In the genomic region with DNA sequence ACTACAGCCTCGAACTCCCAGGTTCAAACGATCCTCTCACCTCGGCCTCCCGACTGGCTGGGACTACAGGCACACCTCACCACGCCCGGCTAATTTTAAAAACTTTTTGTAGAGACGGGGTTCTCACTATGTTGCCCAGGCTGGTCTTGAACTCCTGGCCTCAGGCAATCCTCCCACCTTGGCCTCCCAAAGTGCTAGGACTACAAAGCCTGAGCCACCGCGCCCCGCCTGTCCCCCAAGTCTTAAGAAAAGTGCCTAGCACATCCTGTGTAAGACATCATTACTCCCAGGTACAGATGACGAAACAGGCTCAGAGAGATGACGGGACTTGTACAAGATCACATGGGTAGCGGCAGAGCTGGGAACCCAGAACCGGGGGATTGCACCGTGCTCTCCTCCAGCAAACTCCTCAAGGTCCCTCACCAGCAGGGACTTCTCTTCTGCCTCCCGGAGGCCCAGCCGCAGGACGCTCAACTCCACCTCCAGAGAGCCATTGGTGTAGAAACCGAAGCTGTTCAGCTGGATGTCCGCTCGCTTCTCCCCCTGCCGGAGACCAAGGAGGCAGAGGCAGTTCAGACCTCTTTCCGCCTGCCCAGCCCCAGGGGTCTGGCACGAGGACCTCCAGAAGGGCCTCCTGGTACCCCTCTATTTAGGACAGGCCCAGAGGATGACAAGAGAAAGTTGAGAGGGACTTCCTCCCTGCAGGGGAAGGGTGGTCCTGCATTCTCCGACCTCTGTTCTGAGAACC, we compare ENCODE assay signal across 1 cellular context.
A peak's percentile ranks its signal among the peaks of the same experiment; 100 is the strongest.
TF ChIP-seq lines count a peak whose summit lies in the region.

No MANE protein-coding gene starts in this region.

TF ChIP-seq in K562, 482 proteins besides CTCF, POLR2A, EP300 and RAD21 (continues in another document):
- no peak; the same call in 1 of the 2 replicates for TF ChIP-seq CBX1 (IDR thresholded peaks at IDR 0.05; ENCODE audit: low read depth)
- TF ChIP-seq, protein P1, sequence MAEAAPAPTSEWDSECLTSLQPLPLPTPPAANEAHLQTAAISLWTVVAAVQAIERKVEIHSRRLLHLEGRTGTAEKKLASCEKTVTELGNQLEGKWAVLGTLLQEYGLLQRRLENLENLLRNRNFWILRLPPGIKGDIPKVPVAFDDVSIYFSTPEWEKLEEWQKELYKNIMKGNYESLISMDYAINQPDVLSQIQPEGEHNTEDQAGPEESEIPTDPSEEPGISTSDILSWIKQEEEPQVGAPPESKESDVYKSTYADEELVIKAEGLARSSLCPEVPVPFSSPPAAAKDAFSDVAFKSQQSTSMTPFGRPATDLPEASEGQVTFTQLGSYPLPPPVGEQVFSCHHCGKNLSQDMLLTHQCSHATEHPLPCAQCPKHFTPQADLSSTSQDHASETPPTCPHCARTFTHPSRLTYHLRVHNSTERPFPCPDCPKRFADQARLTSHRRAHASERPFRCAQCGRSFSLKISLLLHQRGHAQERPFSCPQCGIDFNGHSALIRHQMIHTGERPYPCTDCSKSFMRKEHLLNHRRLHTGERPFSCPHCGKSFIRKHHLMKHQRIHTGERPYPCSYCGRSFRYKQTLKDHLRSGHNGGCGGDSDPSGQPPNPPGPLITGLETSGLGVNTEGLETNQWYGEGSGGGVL (CRISPR knock-in tag; IDR thresholded peaks at IDR 0.05) = no peak
- TF ChIP-seq HDAC1 (IDR thresholded peaks at IDR 0.05) = peak in 1 of 2 experiments; percentile 66; a peak in 1 of 4 replicates
- no peak for TF ChIP-seq RBM39 (optimal IDR thresholded peaks at IDR 0.05; ENCODE audit: low read depth, low read length)
- TF ChIP-seq PYGO2 (tag; IDR thresholded peaks at IDR 0.05) = no peak
- peak; percentile 51 for TF ChIP-seq GABPB1 (CRISPR knock-in tag; IDR thresholded peaks at IDR 0.05)
- TF ChIP-seq NCOA1 (IDR thresholded peaks at IDR 0.05; ENCODE audit: low read depth) = peak; percentile 58
- TF ChIP-seq SNRNP70 (optimal IDR thresholded peaks at IDR 0.05; ENCODE audit: low read depth, low read length) = no peak
- peak in 1 of 2 experiments; percentile 50; a peak in 1 of 4 replicates for TF ChIP-seq RCOR1 (IDR thresholded peaks at IDR 0.05; ENCODE audit: borderline replicate concordance in 1 of 2, low read depth in 2 of 2, low read length in 2 of 2)
- no peak for TF ChIP-seq KAT8 (IDR thresholded peaks at IDR 0.05; ENCODE audit: low read depth)
- no peak for TF ChIP-seq ZNF589 (CRISPR knock-in tag; IDR thresholded peaks at IDR 0.05; ENCODE audit: low read depth)
- TF ChIP-seq ATF1 (CRISPR knock-in tag; IDR thresholded peaks at IDR 0.05) = no peak
- TF ChIP-seq ATF1 (tag; IDR thresholded peaks at IDR 0.05) = peak; percentile 86
- no peak for TF ChIP-seq ELF1 (tag; IDR thresholded peaks at IDR 0.05)
- no peak for TF ChIP-seq POLR3G (IDR thresholded peaks at IDR 0.05; ENCODE audit: extremely low read depth, insufficient read length, insufficient replicate concordance)
- TF ChIP-seq SMAD1 (IDR thresholded peaks at IDR 0.05; ENCODE audit: low read depth, low read length, partially characterized antibody) = no peak
- 0 out of 2 replicates have a peak, but pooled peaks have one; percentile 8 for TF ChIP-seq SIN3B (IDR thresholded peaks at IDR 0.05; ENCODE audit: low read depth)
- peak; percentile 94 for TF ChIP-seq CREM (IDR thresholded peaks at IDR 0.05; ENCODE audit: low read depth)
- TF ChIP-seq ZFP1 (CRISPR knock-in tag; IDR thresholded peaks at IDR 0.05) = no peak
- no peak for TF ChIP-seq RUNX1 (IDR thresholded peaks at IDR 0.05; ENCODE audit: low read depth)
- no peak for TF ChIP-seq PCBP1 (IDR thresholded peaks at IDR 0.05; ENCODE audit: low read depth, low read length, poor library complexity, severe bottlenecking)
- no peak for TF ChIP-seq CBFA2T3 (IDR thresholded peaks at IDR 0.05)
- peak; percentile 72 for TF ChIP-seq NR2C2 (CRISPR knock-in tag; IDR thresholded peaks at IDR 0.05)
- TF ChIP-seq NR2C2 (tag; IDR thresholded peaks at IDR 0.05) = no peak
- peak; percentile 19; the same call in 1 of the 2 replicates for TF ChIP-seq ZNF232 (CRISPR knock-in tag; IDR thresholded peaks at IDR 0.05)
- TF ChIP-seq FUS (optimal IDR thresholded peaks at IDR 0.05; ENCODE audit: low read depth, low read length) = no peak
- no peak for TF ChIP-seq LCOR (CRISPR knock-in tag; IDR thresholded peaks at IDR 0.05)
- TF ChIP-seq ESRRA (IDR thresholded peaks at IDR 0.05; ENCODE audit: borderline replicate concordance, low read depth) = peak; percentile 50; the same call in 1 of the 2 replicates
- TF ChIP-seq JUN (IDR thresholded peaks at IDR 0.05; ENCODE audit: borderline replicate concordance, low read depth, low read length) = no peak
- TF ChIP-seq JUN (CRISPR knock-in tag; IDR thresholded peaks at IDR 0.05; ENCODE audit: borderline replicate concordance) = no peak
- no peak for TF ChIP-seq SNIP1 (IDR thresholded peaks at IDR 0.05; ENCODE audit: low read depth)
- TF ChIP-seq, protein P2, sequence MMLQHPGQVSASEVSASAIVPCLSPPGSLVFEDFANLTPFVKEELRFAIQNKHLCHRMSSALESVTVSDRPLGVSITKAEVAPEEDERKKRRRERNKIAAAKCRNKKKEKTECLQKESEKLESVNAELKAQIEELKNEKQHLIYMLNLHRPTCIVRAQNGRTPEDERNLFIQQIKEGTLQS (IDR thresholded peaks at IDR 0.05) = peak; percentile 91
- TF ChIP-seq, protein P2 (CRISPR knock-in tag; conservative IDR thresholded peaks at IDR 0.05) = no peak
- peak in 1 of 2 experiments; percentile 53; a peak in 1 of 4 replicates for TF ChIP-seq SRF (CRISPR knock-in tag; IDR thresholded peaks at IDR 0.05)
- 0 out of 2 replicates have a peak, but pooled peaks have one; percentile 15 for TF ChIP-seq ZNF384 (IDR thresholded peaks at IDR 0.05; ENCODE audit: low read depth, low read length)
- TF ChIP-seq POLR2H (tag; IDR thresholded peaks at IDR 0.05; ENCODE audit: low read depth) = peak; percentile 34; the same call in 1 of the 2 replicates
- TF ChIP-seq POLR2B (IDR thresholded peaks at IDR 0.05; ENCODE audit: low read depth, partially characterized antibody) = peak; percentile 46
- TF ChIP-seq, protein P3, sequence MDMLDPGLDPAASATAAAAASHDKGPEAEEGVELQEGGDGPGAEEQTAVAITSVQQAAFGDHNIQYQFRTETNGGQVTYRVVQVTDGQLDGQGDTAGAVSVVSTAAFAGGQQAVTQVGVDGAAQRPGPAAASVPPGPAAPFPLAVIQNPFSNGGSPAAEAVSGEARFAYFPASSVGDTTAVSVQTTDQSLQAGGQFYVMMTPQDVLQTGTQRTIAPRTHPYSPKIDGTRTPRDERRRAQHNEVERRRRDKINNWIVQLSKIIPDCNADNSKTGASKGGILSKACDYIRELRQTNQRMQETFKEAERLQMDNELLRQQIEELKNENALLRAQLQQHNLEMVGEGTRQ (CRISPR knock-in tag; IDR thresholded peaks at IDR 0.05) = peak; percentile 41; the same call in 1 of the 2 replicates
- no peak for TF ChIP-seq KDM4B (IDR thresholded peaks at IDR 0.05; ENCODE audit: borderline replicate concordance in 2 of 2, low read depth in 1 of 2)
- TF ChIP-seq, protein P4, sequence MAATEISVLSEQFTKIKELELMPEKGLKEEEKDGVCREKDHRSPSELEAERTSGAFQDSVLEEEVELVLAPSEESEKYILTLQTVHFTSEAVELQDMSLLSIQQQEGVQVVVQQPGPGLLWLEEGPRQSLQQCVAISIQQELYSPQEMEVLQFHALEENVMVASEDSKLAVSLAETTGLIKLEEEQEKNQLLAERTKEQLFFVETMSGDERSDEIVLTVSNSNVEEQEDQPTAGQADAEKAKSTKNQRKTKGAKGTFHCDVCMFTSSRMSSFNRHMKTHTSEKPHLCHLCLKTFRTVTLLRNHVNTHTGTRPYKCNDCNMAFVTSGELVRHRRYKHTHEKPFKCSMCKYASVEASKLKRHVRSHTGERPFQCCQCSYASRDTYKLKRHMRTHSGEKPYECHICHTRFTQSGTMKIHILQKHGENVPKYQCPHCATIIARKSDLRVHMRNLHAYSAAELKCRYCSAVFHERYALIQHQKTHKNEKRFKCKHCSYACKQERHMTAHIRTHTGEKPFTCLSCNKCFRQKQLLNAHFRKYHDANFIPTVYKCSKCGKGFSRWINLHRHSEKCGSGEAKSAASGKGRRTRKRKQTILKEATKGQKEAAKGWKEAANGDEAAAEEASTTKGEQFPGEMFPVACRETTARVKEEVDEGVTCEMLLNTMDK (IDR thresholded peaks at IDR 0.05; ENCODE audit: borderline replicate concordance, insufficient read depth, low read depth, low read length, poor library complexity, severe bottlenecking) = peak; percentile 62
- no peak for TF ChIP-seq BCL6 (CRISPR knock-in tag; IDR thresholded peaks at IDR 0.05)
- no peak for TF ChIP-seq NCOA2 (IDR thresholded peaks at IDR 0.05; ENCODE audit: partially characterized antibody in 2 of 2)
- TF ChIP-seq, protein P5, sequence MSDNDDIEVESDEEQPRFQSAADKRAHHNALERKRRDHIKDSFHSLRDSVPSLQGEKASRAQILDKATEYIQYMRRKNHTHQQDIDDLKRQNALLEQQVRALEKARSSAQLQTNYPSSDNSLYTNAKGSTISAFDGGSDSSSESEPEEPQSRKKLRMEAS (CRISPR knock-in tag; IDR thresholded peaks at IDR 0.05) = peak; percentile 65; the same call in 1 of the 2 replicates
- TF ChIP-seq ETV1 (tag; conservative IDR thresholded peaks at IDR 0.05; ENCODE audit: low read depth) = 0 out of 2 replicates have a peak, but pooled peaks have one; percentile 2
- no peak for TF ChIP-seq PCBP2 (IDR thresholded peaks at IDR 0.05; ENCODE audit: low read depth, low read length, poor library complexity, severe bottlenecking)
- TF ChIP-seq MEIS2 (IDR thresholded peaks at IDR 0.05; ENCODE audit: partially characterized antibody) = no peak
- TF ChIP-seq, protein P6, sequence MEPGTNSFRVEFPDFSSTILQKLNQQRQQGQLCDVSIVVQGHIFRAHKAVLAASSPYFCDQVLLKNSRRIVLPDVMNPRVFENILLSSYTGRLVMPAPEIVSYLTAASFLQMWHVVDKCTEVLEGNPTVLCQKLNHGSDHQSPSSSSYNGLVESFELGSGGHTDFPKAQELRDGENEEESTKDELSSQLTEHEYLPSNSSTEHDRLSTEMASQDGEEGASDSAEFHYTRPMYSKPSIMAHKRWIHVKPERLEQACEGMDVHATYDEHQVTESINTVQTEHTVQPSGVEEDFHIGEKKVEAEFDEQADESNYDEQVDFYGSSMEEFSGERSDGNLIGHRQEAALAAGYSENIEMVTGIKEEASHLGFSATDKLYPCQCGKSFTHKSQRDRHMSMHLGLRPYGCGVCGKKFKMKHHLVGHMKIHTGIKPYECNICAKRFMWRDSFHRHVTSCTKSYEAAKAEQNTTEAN (CRISPR knock-in tag; IDR thresholded peaks at IDR 0.05) = no peak
- TF ChIP-seq, protein P7, sequence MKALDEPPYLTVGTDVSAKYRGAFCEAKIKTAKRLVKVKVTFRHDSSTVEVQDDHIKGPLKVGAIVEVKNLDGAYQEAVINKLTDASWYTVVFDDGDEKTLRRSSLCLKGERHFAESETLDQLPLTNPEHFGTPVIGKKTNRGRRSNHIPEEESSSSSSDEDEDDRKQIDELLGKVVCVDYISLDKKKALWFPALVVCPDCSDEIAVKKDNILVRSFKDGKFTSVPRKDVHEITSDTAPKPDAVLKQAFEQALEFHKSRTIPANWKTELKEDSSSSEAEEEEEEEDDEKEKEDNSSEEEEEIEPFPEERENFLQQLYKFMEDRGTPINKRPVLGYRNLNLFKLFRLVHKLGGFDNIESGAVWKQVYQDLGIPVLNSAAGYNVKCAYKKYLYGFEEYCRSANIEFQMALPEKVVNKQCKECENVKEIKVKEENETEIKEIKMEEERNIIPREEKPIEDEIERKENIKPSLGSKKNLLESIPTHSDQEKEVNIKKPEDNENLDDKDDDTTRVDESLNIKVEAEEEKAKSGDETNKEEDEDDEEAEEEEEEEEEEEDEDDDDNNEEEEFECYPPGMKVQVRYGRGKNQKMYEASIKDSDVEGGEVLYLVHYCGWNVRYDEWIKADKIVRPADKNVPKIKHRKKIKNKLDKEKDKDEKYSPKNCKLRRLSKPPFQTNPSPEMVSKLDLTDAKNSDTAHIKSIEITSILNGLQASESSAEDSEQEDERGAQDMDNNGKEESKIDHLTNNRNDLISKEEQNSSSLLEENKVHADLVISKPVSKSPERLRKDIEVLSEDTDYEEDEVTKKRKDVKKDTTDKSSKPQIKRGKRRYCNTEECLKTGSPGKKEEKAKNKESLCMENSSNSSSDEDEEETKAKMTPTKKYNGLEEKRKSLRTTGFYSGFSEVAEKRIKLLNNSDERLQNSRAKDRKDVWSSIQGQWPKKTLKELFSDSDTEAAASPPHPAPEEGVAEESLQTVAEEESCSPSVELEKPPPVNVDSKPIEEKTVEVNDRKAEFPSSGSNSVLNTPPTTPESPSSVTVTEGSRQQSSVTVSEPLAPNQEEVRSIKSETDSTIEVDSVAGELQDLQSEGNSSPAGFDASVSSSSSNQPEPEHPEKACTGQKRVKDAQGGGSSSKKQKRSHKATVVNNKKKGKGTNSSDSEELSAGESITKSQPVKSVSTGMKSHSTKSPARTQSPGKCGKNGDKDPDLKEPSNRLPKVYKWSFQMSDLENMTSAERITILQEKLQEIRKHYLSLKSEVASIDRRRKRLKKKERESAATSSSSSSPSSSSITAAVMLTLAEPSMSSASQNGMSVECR (CRISPR knock-in tag; IDR thresholded peaks at IDR 0.05) = peak; percentile 84
- TF ChIP-seq, protein P8, sequence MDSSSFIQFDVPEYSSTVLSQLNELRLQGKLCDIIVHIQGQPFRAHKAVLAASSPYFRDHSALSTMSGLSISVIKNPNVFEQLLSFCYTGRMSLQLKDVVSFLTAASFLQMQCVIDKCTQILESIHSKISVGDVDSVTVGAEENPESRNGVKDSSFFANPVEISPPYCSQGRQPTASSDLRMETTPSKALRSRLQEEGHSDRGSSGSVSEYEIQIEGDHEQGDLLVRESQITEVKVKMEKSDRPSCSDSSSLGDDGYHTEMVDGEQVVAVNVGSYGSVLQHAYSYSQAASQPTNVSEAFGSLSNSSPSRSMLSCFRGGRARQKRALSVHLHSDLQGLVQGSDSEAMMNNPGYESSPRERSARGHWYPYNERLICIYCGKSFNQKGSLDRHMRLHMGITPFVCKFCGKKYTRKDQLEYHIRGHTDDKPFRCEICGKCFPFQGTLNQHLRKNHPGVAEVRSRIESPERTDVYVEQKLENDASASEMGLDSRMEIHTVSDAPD (CRISPR knock-in tag; IDR thresholded peaks at IDR 0.05) = no peak
- no peak for TF ChIP-seq ZEB2 (IDR thresholded peaks at IDR 0.05)
- TF ChIP-seq NFE2 (IDR thresholded peaks at IDR 0.05; ENCODE audit: low read depth) = no peak
- no peak for TF ChIP-seq PURB (CRISPR knock-in tag; IDR thresholded peaks at IDR 0.05; ENCODE audit: low read depth)
- 0 out of 2 replicates have a peak, but pooled peaks have one; percentile 30 for TF ChIP-seq ADNP (tag; IDR thresholded peaks at IDR 0.05)
- no peak for TF ChIP-seq NCOR1 (IDR thresholded peaks at IDR 0.05)
- TF ChIP-seq MTA3 (IDR thresholded peaks at IDR 0.05; ENCODE audit: borderline replicate concordance) = no peak
- TF ChIP-seq HNRNPH1 (optimal IDR thresholded peaks at IDR 0.05; ENCODE audit: low read depth, low read length) = no peak
